ENCODE assay signal across 8 cellular contexts in the genomic region with DNA sequence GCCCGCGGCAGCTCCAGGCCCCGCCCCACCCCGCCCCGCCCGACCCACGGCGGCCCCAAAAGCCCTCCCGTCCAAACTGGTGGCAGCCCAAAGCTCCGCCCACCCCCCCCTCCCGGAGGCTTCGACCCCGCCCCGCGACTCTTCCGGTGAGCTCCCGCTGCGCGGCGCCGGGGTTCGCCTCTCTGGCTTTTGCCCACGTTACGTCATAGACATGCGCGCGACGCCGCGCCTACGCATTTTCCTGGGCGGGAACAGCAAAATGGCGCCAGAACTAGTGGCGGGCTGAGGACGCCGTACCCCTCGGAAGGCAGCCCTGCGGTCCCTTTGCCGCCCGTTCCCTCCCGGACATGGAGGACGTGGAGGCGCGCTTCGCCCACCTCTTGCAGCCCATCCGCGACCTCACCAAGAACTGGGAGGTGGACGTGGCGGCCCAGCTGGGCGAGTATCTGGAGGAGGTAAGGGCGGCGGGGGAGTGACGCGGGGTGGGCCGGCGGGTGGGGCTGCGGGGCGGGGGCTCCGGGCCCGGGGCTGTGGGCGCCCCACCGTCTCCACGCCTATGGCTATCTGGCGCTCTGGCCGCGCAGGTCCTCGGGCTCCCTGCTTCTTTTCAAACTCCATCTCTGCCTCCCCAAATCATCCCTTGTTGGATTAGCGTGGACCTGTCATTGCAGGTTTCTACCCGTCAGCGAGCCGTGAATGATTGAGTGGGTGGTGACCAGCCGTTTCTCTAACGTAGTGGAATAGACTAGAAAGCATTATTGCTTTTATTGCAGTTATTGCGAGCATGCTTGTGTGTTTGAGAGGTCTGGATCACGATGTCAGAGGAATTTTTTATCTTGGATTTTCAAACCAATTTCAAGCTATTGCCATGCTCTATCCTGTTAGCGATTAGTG. TPM values are rescaled to one million over a fixed set of nuclear protein-coding genes. Genes with fewer than 3 reads are reported as not detected.
DNase-seq lines count a peak whose midpoint lies in the region; ATAC-seq, FAIRE-seq and TF ChIP-seq lines count a peak whose summit lies in the region.

A gene (plus strand): TSS at position 234 of the 894 bp plus-strand sequence. CDS start 114 bp downstream, at position 348.

- H3K23me2 ChIP-seq in H1 (ENCODE audit: low read depth, low read length) = peaks cover 11% of the 10 kb centered on the region; the same call in 1 of the 2 replicates

- H3K23ac ChIP-seq in H1 (ENCODE audit: insufficient read length) = no peak within 1 kb of the TSS

- peak within 1 kb of the TSS; percentile 90 to 99 (median 98) for H3K27ac Mint-ChIP-seq in CD4-positive, alpha-beta memory T cell
- H3K27ac Mint-ChIP-seq in memory B cell = peak within 1 kb of the TSS; percentile 97

- peak within 1 kb of the TSS; percentile 77 for H3K56ac ChIP-seq in H1 (replicated peaks; ENCODE audit: insufficient read length, low read depth, low read length)

- H3K18ac ChIP-seq in H1 (ENCODE audit: extremely low read depth, low read length) = peak within 1 kb of the TSS; percentile 95

- TF ChIP-seq CTCF in HL-60 (IDR thresholded peaks at IDR 0.05; ENCODE audit: insufficient read depth, low read length) = no peak
- no peak for TF ChIP-seq CTCF in H1 (IDR thresholded peaks at IDR 0.05; ENCODE audit: control extremely low read depth in 1 of 3, insufficient read depth in 1 of 3, low read depth in 1 of 3, low read length in 3 of 3)

- H3K27ac ChIP-seq in CD4-positive, alpha-beta memory T cell (ENCODE audit: low read depth, low read length) = peak within 1 kb of the TSS; percentile 98
- H3K27ac ChIP-seq in HL-60 (replicated peaks) (peak within 1 kb of the TSS; percentile 91), H1 (ENCODE audit: low read depth, low read length) (peak within 1 kb of the TSS; percentile 99)

- no peak within 1 kb of the TSS for H2AK5ac ChIP-seq in H1 (ENCODE audit: low read depth, low read length)

- no peak for TF ChIP-seq RAD21 in H1 (IDR thresholded peaks at IDR 0.05 in 1 of 2, conservative IDR thresholded peaks at IDR 0.05 in 1 of 2; ENCODE audit: low read depth in 2 of 2, low read length in 2 of 2)

- no peak within 1 kb of the TSS for H3K4ac ChIP-seq in H1 (replicated peaks; ENCODE audit: insufficient read length, low read depth, low read length)

- peak within 1 kb of the TSS; percentile 99 for H4K5ac ChIP-seq in H1 (ENCODE audit: insufficient read length, low read depth, low read length)

- peaks cover 0 to 31% of the 10 kb centered on the region in 2 experiments; a peak in 3 of 4 replicates for H3K79me2 ChIP-seq in H1 (ENCODE audit: control insufficient read depth in 1 of 2, insufficient read depth in 2 of 2, low read length in 2 of 2)

- peaks cover 15% of the 10 kb centered on the region; the same call in 1 of the 2 replicates for H3K79me1 ChIP-seq in H1 (ENCODE audit: low read depth, low read length)

- H3K27me3 Mint-ChIP-seq in CD4-positive, alpha-beta memory T cell = no peaks in the 10 kb centered on the region
- no peaks in the 10 kb centered on the region for H3K27me3 Mint-ChIP-seq in memory B cell

- peak within 1 kb of the TSS; percentile 98; the same call in 1 of the 2 replicates for H2AFZ ChIP-seq in H1 (ENCODE audit: low read length)

- H3K4me3 Mint-ChIP-seq in CD4-positive, alpha-beta memory T cell = peak within 1 kb of the TSS; percentile 92 to 98 (median 94)
- peak within 1 kb of the TSS; percentile 98 for H3K4me3 Mint-ChIP-seq in memory B cell

- no peaks in the 10 kb centered on the region for H3K9me3 Mint-ChIP-seq in CD4-positive, alpha-beta memory T cell
- H3K9me3 Mint-ChIP-seq in memory B cell = no peaks in the 10 kb centered on the region

- peak within 1 kb of the TSS; percentile 98 for H2BK5ac ChIP-seq in H1 (ENCODE audit: low read depth, low read length)

- peaks cover 3 to 24% of the 10 kb centered on the region in 2 experiments for H4K20me1 ChIP-seq in H1 (replicated peaks in 1 of 2; ENCODE audit: control insufficient read depth in 1 of 2, insufficient read depth in 2 of 2, low read length in 2 of 2)

- peaks cover 16% of the 10 kb centered on the region for H3K36me3 ChIP-seq in CD4-positive, alpha-beta memory T cell (ENCODE audit: insufficient read depth, low read length)
- H3K36me3 ChIP-seq in H1 (ENCODE audit: control insufficient read depth in 2 of 4, insufficient read depth in 4 of 4, low read length in 3 of 4) = peaks cover 0 to 15% (median 0%) of the 10 kb centered on the region in 4 experiments; a peak in 3 of 8 replicates

- H3K4me1 Mint-ChIP-seq in CD4-positive, alpha-beta memory T cell = peaks cover 10 to 26% (median 19%) of the 10 kb centered on the region in 4 donors
- peaks cover 18% of the 10 kb centered on the region for H3K4me1 Mint-ChIP-seq in memory B cell

- POLR2A ChIA-PET in CD4-positive, alpha-beta memory T cell (lab: Charles Lee; ENCODE audit: partially characterized antibody) = interaction anchor here (0.6 to 7.6 kb wide), 30 partner anchors 9 to 546 kb away, joined by 3 to 242 read pairs (median 5); a partner anchor contains a TSS
- POLR2A ChIA-PET in H1 (lab: Charles Lee; ENCODE audit: partially characterized antibody) = interaction anchor here (0.7 to 3.5 kb wide), 15 partner anchors 9 to 64 kb away, joined by 3 to 32 read pairs (median 4); a partner anchor contains a TSS

- peak within 1 kb of the TSS; percentile 73 to 96 for H3K4me2 ChIP-seq in H1 (ENCODE audit: insufficient read depth in 1 of 2, low read depth in 2 of 2, low read length in 2 of 2)

- H3K27me3 ChIP-seq in CD4-positive, alpha-beta memory T cell (ENCODE audit: insufficient read depth, low read length) = no peaks in the 10 kb centered on the region
- H3K27me3 ChIP-seq in HL-60 (ENCODE audit: insufficient read depth, poor library complexity, severe bottlenecking) (no peaks in the 10 kb centered on the region), H1 (replicated peaks in 1 of 4; ENCODE audit: control insufficient read depth in 3 of 4, extremely low read depth in 1 of 4, insufficient read depth in 3 of 4, low read length in 3 of 4) (no peaks in the 10 kb centered on the region)

- WGBS in H1 (ENCODE audit: extremely low coverage in 1 of 2, insufficient coverage in 1 of 2, insufficient read length in 1 of 2, insufficient replicate concordance in 2 of 2, low coverage in 1 of 2, low lambda C conversion rate in 2 of 2, missing lambda C conversion rate in 1 of 2), 2 experiments = 4% methylated on average over 50 of the region's 76 CpGs; no CpG with 5 or more reads in 1 of the 2 experiments

- ATAC-seq in GM19455 (IDR thresholded peaks at IDR 0.05; ENCODE audit: unreplicated experiment) (peak; percentile 51), memory B cell (ENCODE audit: low read depth) (peak; percentile 76)

- intact Hi-C loops in CD4-positive, alpha-beta memory T cell (cut with micrococcal nuclease) = loop anchor here (1.0 to 5.0 kb wide), 8 partner anchors 17 to 165 kb away; a partner anchor contains a TSS

- peak; percentile 96 to 97 (median 97) for DNase-seq in CD4-positive, alpha-beta memory T cell
- DNase-seq in HL-60 (ENCODE audit: low read depth in 1 of 2, low spot score in 1 of 2) (peak; percentile 92 to 96), NK-92 (lab: John Stamatoyannopoulos, UW; ENCODE audit: unreplicated experiment) (peak; percentile 94), H1 (ENCODE audit: low read depth in 1 of 2, low spot score in 2 of 2) (peak; percentile 89 to 99), memory B cell (ENCODE audit: low spot score in 2 of 2) (peak; percentile 94 to 95)
- peak; percentile 98 to 99 (median 99) for DNase-seq in activated CD8-positive, alpha-beta memory T cell treated with anti-CD3 and anti-CD28 coated beads for 48 hours (ENCODE audit: low read depth in 2 of 3, low spot score in 2 of 3)
- DNase-seq in stimulated activated CD8-positive, alpha-beta memory T cell treated with anti-CD3 and anti-CD28 coated beads, Interleukin-12 subunit alpha, Interleukin-12 subunit beta, amount 100 ng/mL, for 24 hours (ENCODE audit: extremely low read depth) = peak; percentile 90

- H2BK15ac ChIP-seq in H1 (ENCODE audit: low read length) = no peak within 1 kb of the TSS; the same call in 1 of the 2 replicates

- H3K14ac ChIP-seq in H1 (ENCODE audit: insufficient read length) = no peak within 1 kb of the TSS

- no peaks in the 10 kb centered on the region for H3K9me3 ChIP-seq in CD4-positive, alpha-beta memory T cell (ENCODE audit: control insufficient read depth in 1 of 2, low read length in 2 of 2)
- no peaks in the 10 kb centered on the region for H3K9me3 ChIP-seq in H1 (ENCODE audit: insufficient read depth in 2 of 2, low read depth in 1 of 2, low read length in 1 of 2)

- H3K4me3 ChIP-seq in CD4-positive, alpha-beta memory T cell (ENCODE audit: low read length in 2 of 2) = peak within 1 kb of the TSS; percentile 84 to 98
- H3K4me3 ChIP-seq in HL-60 (replicated peaks; ENCODE audit: insufficient read depth, low read length) (peak within 1 kb of the TSS; percentile 81), H1 (ENCODE audit: extremely low read depth in 1 of 4, insufficient read depth in 2 of 4, low read depth in 3 of 4, low read length in 4 of 4) (peak within 1 kb of the TSS; percentile 83 to 100 (median 90))

- H2BK120ac ChIP-seq in H1 (replicated peaks; ENCODE audit: low read depth, low read length) = no peak within 1 kb of the TSS

- peaks cover 28% of the 10 kb centered on the region for H3K4me1 ChIP-seq in CD4-positive, alpha-beta memory T cell (ENCODE audit: insufficient read depth, low read length)
- H3K4me1 ChIP-seq in H1 (replicated peaks in 1 of 4; ENCODE audit: control insufficient read depth in 3 of 4, insufficient read depth in 4 of 4, low read length in 3 of 4) = peaks cover 2 to 8% (median 5%) of the 10 kb centered on the region in 4 experiments

- peak within 1 kb of the TSS; percentile 92 to 98 (median 94) for H3K9ac ChIP-seq in H1 (replicated peaks in 1 of 4; ENCODE audit: extremely low read depth in 1 of 4, low read depth in 3 of 4, low read length in 3 of 4)

- H4K91ac ChIP-seq in H1 (replicated peaks; ENCODE audit: insufficient read length, low read length) = peak within 1 kb of the TSS; percentile 96

- peak in 1 of 2 experiments; percentile 96; a peak in 2 of 3 replicates for TF ChIP-seq POLR2A in H1 (IDR thresholded peaks at IDR 0.05; ENCODE audit: control extremely low read depth in 1 of 2, low read depth in 2 of 2, low read length in 2 of 2)

- TF ChIP-seq EP300 in H1 (IDR thresholded peaks at IDR 0.05; ENCODE audit: borderline replicate concordance in 1 of 2, low read depth in 2 of 2, low read length in 2 of 2) = peak in 1 of 2 experiments; percentile 44; a peak in 1 of 3 replicates

- H2BK12ac ChIP-seq in H1 (ENCODE audit: low read depth, low read length) = no peak within 1 kb of the TSS

- H3K36me3 Mint-ChIP-seq in CD4-positive, alpha-beta memory T cell = peaks cover 0 to 21% of the 10 kb centered on the region in 2 donors
- peaks cover 2% of the 10 kb centered on the region for H3K36me3 Mint-ChIP-seq in memory B cell

- H4K8ac ChIP-seq in H1 (ENCODE audit: extremely low read depth, insufficient read depth, low read length) = peak within 1 kb of the TSS; percentile 100; the same call in 1 of the 2 replicates

- CTCF ChIA-PET in CD4-positive, alpha-beta memory T cell (lab: Charles Lee; ENCODE audit: partially characterized antibody) = interaction anchor here (0.7 to 6.8 kb wide), 10 partner anchors 11 to 236 kb away, joined by 3 to 76 read pairs (median 4); a partner anchor contains a TSS
- CTCF ChIA-PET in H1 (lab: Charles Lee; ENCODE audit: partially characterized antibody) = interaction anchor here (0.6 to 2.7 kb wide), 6 partner anchors 11 to 94 kb away, joined by 3 to 22 read pairs (median 4); a partner anchor contains a TSS

- no peak for FAIRE-seq in H1 (lab: Jason Lieb, UNC)

- no peak within 1 kb of the TSS for H2BK20ac ChIP-seq in H1 (ENCODE audit: low read length)

RNA-seq across cellular contexts. Expression of the gene that starts here (rescaled TPM):
- 10 to 100 TPM; 81.1 to 81.8 TPM for total RNA-seq in CD4-positive, alpha-beta memory T cell
- polyA plus RNA-seq in CD4-positive, alpha-beta memory T cell = 10 to 100 TPM; 36.4 to 36.9 TPM
- 62.2 and 70.4 TPM in 2 replicates for total RNA-seq in H1 (2021; fragmentation: NEBNext Ultra II Directional; extraction: Animal tissue kit (Norgen Biotek cat#: 25700))
- polyA plus RNA-seq in H1 (2011; rRNA removed) = 73.8 and 81.6 TPM in 2 replicates
- 69.3 TPM for polyA plus RNA-seq in H1 (2011; cell fraction: cytosol; rRNA removed)
- polyA plus RNA-seq in H1 (2011; cell fraction: nucleus; rRNA removed) = 122 TPM
- polyA plus RNA-seq in H1 (2012, experiment 1 of 2) = 40.8 to 68.5 TPM (median 62.3 TPM) in 4 replicates
- 53.6 TPM for polyA plus RNA-seq in H1 (2012, experiment 2 of 2)
- polyA plus RNA-seq in H1 (2013, experiment 1 of 2) = 24.8 TPM
- 23.7 TPM for polyA plus RNA-seq in H1 (2013, experiment 2 of 2)
- 33.5 and 33.6 TPM in 2 replicates for polyA minus RNA-seq in H1 (2011; rRNA and poly(A)+ RNA removed)
- 39.4 TPM for polyA minus RNA-seq in H1 (2011; cell fraction: cytosol; rRNA and poly(A)+ RNA removed)
- 33.5 TPM for polyA minus RNA-seq in H1 (2011; cell fraction: nucleus; rRNA and poly(A)+ RNA removed)

Comparison
In these comparisons a context has a peak if more than half of its experiments do, and no peak if none do; other contexts are left out.
1. Peak in every context shown above with its lines: DNase-seq, ATAC-seq, H3K4me3 ChIP-seq and H3K27ac ChIP-seq.